Comparison of ENCODE assay signal across 8 cellular contexts in the genomic region with DNA sequence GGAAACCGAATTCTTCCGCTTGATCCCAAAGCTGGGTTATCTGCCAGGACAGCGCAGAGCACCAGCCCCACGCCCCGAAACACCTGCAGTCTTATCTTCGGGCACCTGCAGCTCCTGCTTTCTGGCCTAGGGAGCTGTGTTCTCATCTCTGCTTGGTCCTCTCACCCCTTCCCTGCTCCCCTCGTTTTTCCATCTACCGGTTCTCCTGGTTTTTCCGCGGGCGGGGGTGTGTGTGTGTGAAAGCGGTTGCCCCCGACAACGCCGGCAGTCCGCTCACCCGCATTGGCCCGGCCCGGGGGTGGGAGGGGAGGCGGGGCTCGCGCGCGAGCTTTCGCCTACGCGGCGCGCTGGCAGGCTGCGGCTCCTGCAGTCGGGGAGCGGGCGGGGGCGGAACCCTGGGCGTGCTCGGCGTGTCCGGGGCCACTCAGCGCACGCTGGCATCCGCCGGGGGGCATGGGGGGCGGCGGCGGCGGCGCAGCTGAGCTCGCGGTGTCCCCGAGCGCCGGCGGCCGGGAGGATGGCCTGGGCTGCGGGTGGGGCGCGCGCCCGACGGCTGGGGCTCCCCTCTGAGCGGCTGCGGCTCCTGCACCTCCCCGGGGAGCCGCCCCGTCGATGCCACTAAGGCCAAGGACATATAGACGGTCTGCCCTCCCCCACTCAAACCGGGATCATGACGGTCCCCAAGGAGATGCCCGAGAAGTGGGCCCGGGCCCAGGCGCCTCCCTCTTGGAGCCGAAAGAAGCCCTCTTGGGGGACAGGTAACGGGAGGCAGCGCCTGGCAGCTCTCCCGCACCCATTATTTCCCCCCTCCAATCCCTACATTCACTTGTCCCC. TPM values are rescaled to one million over a fixed set of nuclear protein-coding genes. Genes with fewer than 3 reads are reported as not detected.
DNase-seq lines count a peak whose midpoint lies in the region; ATAC-seq and TF ChIP-seq lines count a peak whose summit lies in the region.

No MANE protein-coding gene starts in this region.

- no peaks in the 10 kb centered on the region for H3K9me3 ChIP-seq in BLaER1 treated with 17β-estradiol and CSF1 and Interleukin-3, amounts not matched to agents 10 nM and 100 nM (replicated peaks in 1 of 11)
- H3K9me3 ChIP-seq in mononuclear cell (ENCODE audit: low read depth, low read length): no peaks in the 10 kb centered on the region

- no peak for TF ChIP-seq CTCF in endothelial cell (IDR thresholded peaks at IDR 0.05; ENCODE audit: unreplicated experiment)

- H4K20me1 ChIP-seq in BLaER1 treated with 17β-estradiol and CSF1 and Interleukin-3, amounts not matched to agents 10 nM and 100 nM: peaks cover 0 to 40% (median 24%) of the 10 kb centered on the region in 11 experiments; a peak in 17 of 22 replicates

- peak; percentile 43 for ATAC-seq in GM21717 (IDR thresholded peaks at IDR 0.05; ENCODE audit: unreplicated experiment)

- H3K4me3 ChIP-seq in BLaER1 treated with 17β-estradiol and CSF1 and Interleukin-3, amounts not matched to agents 10 nM and 100 nM: peak overlapping the region; percentile 55 to 94 (median 81)
- peak overlapping the region; percentile 24 for H3K4me3 ChIP-seq in mononuclear cell (ENCODE audit: low read length)

- H3K4me1 ChIP-seq in BLaER1 treated with 17β-estradiol and CSF1 and Interleukin-3, amounts not matched to agents 10 nM and 100 nM: peaks cover 61 to 79% (median 67%) of the 10 kb centered on the region in 10 experiments
- H3K4me1 ChIP-seq in mononuclear cell (ENCODE audit: insufficient read depth, low read length): peaks cover 70% of the 10 kb centered on the region

- H3K4me2 ChIP-seq in BLaER1 treated with 17β-estradiol and CSF1 and Interleukin-3, amounts not matched to agents 10 nM and 100 nM: peak overlapping the region; percentile 98 to 100 (median 100)

- peak overlapping the region; percentile 74 for H3K27ac Mint-ChIP-seq in endothelial cell (ENCODE audit: unreplicated experiment)

- H3K27me3 ChIP-seq in BLaER1 treated with 17β-estradiol and CSF1 and Interleukin-3, amounts not matched to agents 10 nM and 100 nM: no peaks in the 10 kb centered on the region
- H3K27me3 ChIP-seq in mononuclear cell (ENCODE audit: insufficient read depth, low read length): peaks cover 5% of the 10 kb centered on the region

- H3K27ac ChIP-seq in BLaER1 treated with 17β-estradiol and CSF1 and Interleukin-3, amounts not matched to agents 10 nM and 100 nM: peak overlapping the region in 9 of 11 experiments; percentile 85 to 98 (median 94); a peak in 18 of 22 replicates

- no peaks in the 10 kb centered on the region for H3K9me3 Mint-ChIP-seq in endothelial cell (ENCODE audit: unreplicated experiment)

- H3K36me3 ChIP-seq in BLaER1 treated with 17β-estradiol and CSF1 and Interleukin-3, amounts not matched to agents 10 nM and 100 nM: peaks cover 18 to 43% (median 38%) of the 10 kb centered on the region in 11 experiments

- peaks cover 10% of the 10 kb centered on the region for H3K27me3 Mint-ChIP-seq in endothelial cell (ENCODE audit: unreplicated experiment)

- peak overlapping the region; percentile 64 to 99 (median 93); a peak in 21 of 22 replicates for H3K9ac ChIP-seq in BLaER1 treated with 17β-estradiol and CSF1 and Interleukin-3, amounts not matched to agents 10 nM and 100 nM

- peak; percentile 93 for DNase-seq in NCI-H69 (lab: John Stamatoyannopoulos, UW)
- DNase-seq in activated T-cell treated with anti-CD3 and anti-CD28 coated beads for 1 hour (ENCODE audit: low read depth): peak; percentile 85
- peak; percentile 73 for DNase-seq in endothelial cell (ENCODE audit: low spot score)
- DNase-seq in stimulated activated CD8-positive, alpha-beta memory T cell treated with anti-CD3 and anti-CD28 coated beads, Interleukin-15, amount 100 ng/mL, for 4 hours (ENCODE audit: low read depth in 2 of 2): peak; percentile 78 to 84
- no peak for DNase-seq in SKM-1 (lab: John Stamatoyannopoulos, UW; ENCODE audit: unreplicated experiment)

- peaks cover 20% of the 10 kb centered on the region for H3K36me3 Mint-ChIP-seq in endothelial cell (ENCODE audit: low read depth, unreplicated experiment)

- H3K4me1 Mint-ChIP-seq in endothelial cell (ENCODE audit: unreplicated experiment): peaks cover 43% of the 10 kb centered on the region

- peak overlapping the region; percentile 83 for H3K4me3 Mint-ChIP-seq in endothelial cell (ENCODE audit: unreplicated experiment)

RNA-seq across cellular contexts. Expression of a gene that starts 3.2 kb away (rescaled TPM):
- total RNA-seq in endothelial cell (ENCODE audit: unreplicated experiment) (58.1 TPM), mononuclear cell (59.8 TPM)

RNA-seq across cellular contexts. Expression of a gene that starts 7.6 kb away (rescaled TPM):
- not detected for total RNA-seq in endothelial cell (ENCODE audit: unreplicated experiment)
- total RNA-seq in mononuclear cell: 4.1 TPM

RNA-seq across cellular contexts. Expression of a gene that starts 56.1 kb away (rescaled TPM):
- total RNA-seq in endothelial cell (ENCODE audit: unreplicated experiment): 57.1 TPM
- 36.5 TPM for total RNA-seq in mononuclear cell
